9 cellular contexts compared by ENCODE assay signal in the genomic region with DNA sequence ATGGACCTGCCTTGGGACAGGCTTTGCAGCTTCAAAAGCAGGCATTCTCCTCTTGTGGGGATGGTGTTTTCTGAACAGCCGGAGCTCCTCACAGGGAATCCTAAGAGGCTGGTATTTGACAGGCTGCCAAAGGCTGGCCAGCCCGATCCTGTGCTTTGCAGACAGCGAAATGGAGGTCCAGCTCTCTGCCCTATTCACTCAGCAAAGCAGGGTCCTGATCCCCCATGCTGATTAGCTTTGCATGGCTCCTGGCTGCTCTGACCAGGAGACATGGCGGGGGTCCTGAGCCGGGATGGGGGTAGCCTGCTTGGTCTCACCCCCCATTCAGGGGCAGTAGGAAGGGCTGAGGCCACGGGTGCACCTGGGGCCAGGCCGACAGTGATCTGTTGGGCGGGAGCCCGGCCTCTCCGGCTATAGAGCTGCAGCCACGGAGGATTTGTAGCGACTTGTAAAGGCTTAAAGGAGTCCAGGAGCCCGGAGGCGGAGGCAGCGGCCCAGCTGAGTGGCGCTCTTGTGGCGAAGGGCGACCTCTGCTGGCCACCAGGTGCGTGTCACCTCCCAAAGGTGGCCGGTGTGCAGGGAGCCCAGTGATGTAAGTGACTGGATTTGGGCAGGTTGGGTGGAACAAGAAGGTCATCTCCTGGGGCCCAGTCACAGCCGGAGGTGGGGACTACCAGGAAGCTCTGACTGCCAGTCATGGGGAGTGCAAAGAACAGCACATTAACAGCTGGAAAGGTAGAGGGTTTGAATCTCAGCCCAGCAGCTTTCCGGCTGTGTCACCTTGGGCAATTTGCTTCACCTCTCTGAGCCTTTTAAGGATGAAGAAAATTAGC.
DNase-seq lines count a peak whose midpoint lies in the region; ATAC-seq and TF ChIP-seq lines count a peak whose summit lies in the region.
"Had no signal": no experiment of that assay in that cellular context is flagged by ENCODE, and none has a peak within 500 bp of the region (broad histone marks: within the 10 kb centered on the region; RNA-seq: fewer than 3 reads in every experiment).

No MANE protein-coding gene starts in this region.

- 0 out of 2 replicates have a peak overlapping the region, but pooled peaks have one; percentile 5 for H3K4me2 ChIP-seq in IMR-90 (ENCODE audit: low read depth, low read length)
- H3K4me2 ChIP-seq in neural progenitor cell: peak overlapping the region; percentile 65

- H3K36me3 ChIP-seq in IMR-90 (ENCODE audit: control insufficient read depth, insufficient read depth, low read length) (peaks cover 25% of the 10 kb centered on the region), neural progenitor cell (no peaks in the 10 kb centered on the region), stomach (peaks cover 0 to 19% (median 14%) of the 10 kb centered on the region in 4 donors)

- no peak overlapping the region for H3K56ac ChIP-seq in IMR-90 (ENCODE audit: extremely low read depth, insufficient read depth, low read length)

- H3K9me3 ChIP-seq in IMR-90 (ENCODE audit: control insufficient read depth, insufficient read depth, low read length) (no peaks in the 10 kb centered on the region), neural progenitor cell (ENCODE audit: low read depth) (no peaks in the 10 kb centered on the region), stomach (no peaks in the 10 kb centered on the region)

- no TSS peak for BruUV-seq in IMR-90 (replicated peaks; lab: Mats Ljungman, UMichigan)

- H3K27me3 ChIP-seq in IMR-90 (ENCODE audit: control insufficient read depth, insufficient read depth, low read length) (no peaks in the 10 kb centered on the region), neural progenitor cell (no peaks in the 10 kb centered on the region), stomach (no peaks in the 10 kb centered on the region)

- TF ChIP-seq POLR2A in IMR-90 (IDR thresholded peaks at IDR 0.05; ENCODE audit: low read depth, low read length) (peak; percentile 59; the same call in 1 of the 2 replicates), stomach (IDR thresholded peaks at IDR 0.05) (no peak)

- TF ChIP-seq CTCF in IMR-90 (conservative IDR thresholded peaks at IDR 0.05; ENCODE audit: low read depth, low read length) (peak; percentile 88), RWPE1 (conservative IDR thresholded peaks at IDR 0.05; ENCODE audit: low read depth) (peak; percentile 92), neural progenitor cell (IDR thresholded peaks at IDR 0.05) (peak; percentile 97), stomach (IDR thresholded peaks at IDR 0.05) (peak in 6 of 7 experiments; percentile 77 to 95 (median 92))

- no peak overlapping the region for H3K4me3 Mint-ChIP-seq in activated T-helper 17 cell treated with anti-CD3 and anti-CD28 coated beads, Interleukin-2, amount 50 U/mL, for 72 hours
- H3K4me3 Mint-ChIP-seq in neural progenitor cell: no peak overlapping the region
- H3K4me3 Mint-ChIP-seq: dendritic cell treated with granulocyte-macrophage colony-stimulating factor and Interleukin-4, amounts not matched to agents 40 ng/mL and 50 ng/mL, for 4 days had no signal

- peak overlapping the region; percentile 51 for H4K5ac ChIP-seq in IMR-90 (ENCODE audit: low read depth, low read length)

- peak overlapping the region; percentile 11 to 34; a peak in 2 of 4 replicates for H4K8ac ChIP-seq in IMR-90 (ENCODE audit: low read depth in 2 of 2, low read length in 2 of 2)

- H3K4me1 ChIP-seq in IMR-90 (ENCODE audit: control insufficient read depth, insufficient read depth, low read length) (peaks cover 35% of the 10 kb centered on the region), neural progenitor cell (peaks cover 8% of the 10 kb centered on the region), stomach (peaks cover 17 to 62% (median 39%) of the 10 kb centered on the region in 4 donors)

- WGBS in IMR-90 (ENCODE audit: extremely low coverage in 2 of 2, insufficient read length in 1 of 2), 2 experiments: 18% methylated on average over 16 of the region's 22 CpGs; no CpG with 5 or more reads in 1 of the 2 experiments
- 7 to 16% (median 12%) methylated on average over 13 to 22 of the region's 22 CpGs for WGBS in stomach, 5 donors

- peak; percentile 96 for TF ChIP-seq RAD21 in IMR-90 (IDR thresholded peaks at IDR 0.05; ENCODE audit: low read length)

- H2AK5ac ChIP-seq in IMR-90 (ENCODE audit: low read depth, low read length): peak overlapping the region; percentile 10; the same call in 1 of the 2 replicates

- no peaks in the 10 kb centered on the region for H3K79me2 ChIP-seq in neural progenitor cell (ENCODE audit: low read depth)

- no peaks in the 10 kb centered on the region for H3K27me3 Mint-ChIP-seq in activated T-helper 17 cell treated with anti-CD3 and anti-CD28 coated beads, Interleukin-2, amount 50 U/mL, for 72 hours
- H3K27me3 Mint-ChIP-seq in neural progenitor cell (ENCODE audit: insufficient read depth, low read depth): peaks cover 8% of the 10 kb centered on the region
- H3K27me3 Mint-ChIP-seq: dendritic cell treated with granulocyte-macrophage colony-stimulating factor and Interleukin-4, amounts not matched to agents 40 ng/mL and 50 ng/mL, for 4 days had no signal

- POLR2A ChIA-PET in IMR-90 (lab: Charles Lee; ENCODE audit: unreplicated experiment): no interaction called here
- POLR2A ChIA-PET in RWPE1 (lab: Yijun Ruan, JAX; ENCODE audit: low non-redundant PET): interaction anchor here (0.5 to 1.0 kb wide), 2 partner anchors 45 to 68 kb away, joined by 5 to 8 read pairs; no protein-coding TSS in a partner anchor

- peak overlapping the region; percentile 6 for H3K23ac ChIP-seq in IMR-90 (ENCODE audit: low read depth, low read length)

- CTCF ChIA-PET in IMR-90 (lab: Yijun Ruan, JAX) (interaction anchor here (0.8 to 1.8 kb wide), 16 partner anchors 9 to 962 kb away, joined by 3 to 7 read pairs (median 4); no protein-coding TSS in a partner anchor), RWPE1 (lab: Yijun Ruan, JAX) (interaction anchor here (0.5 to 2.6 kb wide), 60 partner anchors 7 to 1337 kb away, joined by 3 to 42 read pairs (median 4); a partner anchor contains a TSS)

- 0 out of 2 replicates have a peak overlapping the region, but pooled peaks have one; percentile 21 for H3K14ac ChIP-seq in IMR-90 (replicated peaks; ENCODE audit: low read depth, low read length)

- H3K79me1 ChIP-seq in IMR-90 (ENCODE audit: low read depth in 1 of 2, low read length in 2 of 2): peaks cover 54 to 91% of the 10 kb centered on the region in 2 experiments

- DNase-seq in Caki2 (ENCODE audit: low read depth) (peak; percentile 77), IMR-90 (peak; percentile 81), RWPE1 (ENCODE audit: low spot score) (peak; percentile 87), fibroblast of the conjunctiva (ENCODE audit: low read depth) (peak; percentile 75), neural progenitor cell (ENCODE audit: low spot score) (peak; percentile 97), stomach (peak; percentile 92)

- no peaks in the 10 kb centered on the region for H3K36me3 Mint-ChIP-seq in activated T-helper 17 cell treated with anti-CD3 and anti-CD28 coated beads, Interleukin-2, amount 50 U/mL, for 72 hours (ENCODE audit: low read depth)
- H3K36me3 Mint-ChIP-seq in neural progenitor cell: peaks cover 13% of the 10 kb centered on the region

- H3K4me3 ChIP-seq in IMR-90 (ENCODE audit: insufficient read depth, low read depth, low read length): no peak overlapping the region
- peak overlapping the region; percentile 6 for H3K4me3 ChIP-seq in neural progenitor cell
- H3K4me3 ChIP-seq in stomach: peak overlapping the region in 1 of 4 donors; percentile 13

- peak overlapping the region; percentile 46; the same call in 1 of the 2 replicates for H2BK20ac ChIP-seq in IMR-90 (ENCODE audit: low read depth, low read length)

- H2BK15ac ChIP-seq in IMR-90 (ENCODE audit: low read depth, low read length): no peak overlapping the region; the same call in 2 of the 3 replicates

- no peaks in the 10 kb centered on the region for H3K9me3 Mint-ChIP-seq in activated T-helper 17 cell treated with anti-CD3 and anti-CD28 coated beads, Interleukin-2, amount 50 U/mL, for 72 hours
- no peaks in the 10 kb centered on the region for H3K9me3 Mint-ChIP-seq in neural progenitor cell
- H3K9me3 Mint-ChIP-seq: dendritic cell treated with granulocyte-macrophage colony-stimulating factor and Interleukin-4, amounts not matched to agents 40 ng/mL and 50 ng/mL, for 4 days had no signal

- H3K9me1 ChIP-seq in IMR-90 (ENCODE audit: insufficient read depth, low read length): peaks cover 28% of the 10 kb centered on the region

- in situ Hi-C loops in Caki2 (cut with HindIII; ENCODE audit: low pct_unique_long_range_greater_than_20kb, low sequenced_read_pairs) (no loop called here), IMR-90 (cut with MboI; ENCODE audit: low sequenced_read_pairs) (loop anchor here (5.0 to 10.0 kb wide), 2 partner anchors 991 to 1148 kb away; no protein-coding TSS in a partner anchor)

- intact Hi-C loops in IMR-90 (cut with micrococcal nuclease): loop anchor here (1.0 to 10.0 kb wide), 4 partner anchors 124 to 1148 kb away; no protein-coding TSS in a partner anchor
- intact Hi-C loops in stomach (cut with DNase I; ENCODE audit: low total_unique reads): loop anchor here (5.0 to 10.0 kb wide), 2 partner anchors 121 to 1148 kb away; no protein-coding TSS in a partner anchor

- H4K20me1 ChIP-seq in IMR-90 (ENCODE audit: insufficient read depth, low read length) (peaks cover 60% of the 10 kb centered on the region), neural progenitor cell (ENCODE audit: low read depth) (peaks cover 32% of the 10 kb centered on the region)

- peak overlapping the region; percentile 15 for H3K27ac Mint-ChIP-seq in activated T-helper 17 cell treated with anti-CD3 and anti-CD28 coated beads, Interleukin-2, amount 50 U/mL, for 72 hours
- peak overlapping the region; percentile 93 for H3K27ac Mint-ChIP-seq in neural progenitor cell
- H3K27ac Mint-ChIP-seq: dendritic cell treated with granulocyte-macrophage colony-stimulating factor and Interleukin-4, amounts not matched to agents 40 ng/mL and 50 ng/mL, for 4 days had no signal

- peak overlapping the region; percentile 7; the same call in 1 of the 2 replicates for H4K91ac ChIP-seq in IMR-90 (ENCODE audit: insufficient read depth, low read depth, low read length)

- TF ChIP-seq EP300 in stomach (IDR thresholded peaks at IDR 0.05): no peak

- peaks cover 14% of the 10 kb centered on the region for H3F3A ChIP-seq in neural progenitor cell (ENCODE audit: low read depth)

- H3K27ac ChIP-seq in IMR-90 (ENCODE audit: insufficient read depth, low read length): peak overlapping the region; percentile 76
- peak overlapping the region; percentile 94 for H3K27ac ChIP-seq in RWPE1
- H3K27ac ChIP-seq in neural progenitor cell: peak overlapping the region; percentile 1
- peak overlapping the region; percentile 8 to 76 (median 69) for H3K27ac ChIP-seq in stomach

- H2AFZ ChIP-seq in IMR-90 (replicated peaks; ENCODE audit: low read length, poor library complexity): peak overlapping the region; percentile 54
- no peak overlapping the region for H2AFZ ChIP-seq in neural progenitor cell (replicated peaks)

- H3K9ac ChIP-seq in IMR-90 (ENCODE audit: low read depth, low read length) (peak overlapping the region; percentile 39; the same call in 1 of the 2 replicates), neural progenitor cell (no peak overlapping the region)

- H3K4me1 Mint-ChIP-seq in activated T-helper 17 cell treated with anti-CD3 and anti-CD28 coated beads, Interleukin-2, amount 50 U/mL, for 72 hours: peaks cover 5% of the 10 kb centered on the region
- peaks cover 39% of the 10 kb centered on the region for H3K4me1 Mint-ChIP-seq in neural progenitor cell

- dilution Hi-C loops in IMR-90 (cut with HindIII; ENCODE audit: low sequenced_read_pairs, unreplicated experiment): no loop called here

- ATAC-seq in GM21390 (IDR thresholded peaks at IDR 0.05; ENCODE audit: unreplicated experiment) (peak; percentile 82), IMR-90 (ENCODE audit: low read depth) (peak; percentile 78)
- peak; percentile 85 for ATAC-seq in activated T-helper 17 cell treated with anti-CD3 and anti-CD28 coated beads, Interleukin-2, amount 50 U/mL, for 72 hours (replicated peaks)

- H3K18ac ChIP-seq in IMR-90 (ENCODE audit: low read depth, low read length): peak overlapping the region; percentile 30

- peak overlapping the region; percentile 38 for H2BK120ac ChIP-seq in IMR-90 (ENCODE audit: low read depth, low read length)

- H2BK5ac ChIP-seq in IMR-90 (ENCODE audit: low read depth, low read length, poor library complexity, severe bottlenecking): peak overlapping the region; percentile 54

- peak overlapping the region; percentile 84 for H2AK9ac ChIP-seq in IMR-90 (replicated peaks; ENCODE audit: low read depth, low read length, poor library complexity)

- peak overlapping the region; percentile 61 for H3K4ac ChIP-seq in IMR-90 (ENCODE audit: low read depth, low read length)

Comparison
In these comparisons a context has a peak if more than half of its experiments do, and no peak if none do; other contexts are left out.
1. H3K27ac ChIP-seq: peak in every context shown above with its lines; median percentile 94 in RWPE1; 76 in IMR-90; 69 in stomach; 1 in neural progenitor cell.